28 cellular contexts compared by ENCODE assay signal in genomic region chr6:46961248-46961647, GRCh38. TPM values are rescaled to one million over a fixed set of nuclear protein-coding genes. Genes with fewer than 3 reads are reported as not detected.
"Had no signal": no experiment of that assay in that cellular context is flagged by ENCODE, and none has a peak within 500 bp of the region (broad histone marks: within the 10 kb centered on the region; RNA-seq: fewer than 3 reads in every experiment).

No MANE protein-coding gene starts in this region.

- H3K27ac Mint-ChIP-seq: activated naive CD4-positive, alpha-beta T cell treated with anti-CD3 and anti-CD28 coated beads, Interleukin-2, amount 50 U/mL, for 72 hours; activated T-cell treated with anti-CD3 and anti-CD28 coated beads, Interleukin-2, amount 50 U/mL, for 72 hours; dendritic cell treated with granulocyte-macrophage colony-stimulating factor and Interleukin-4, amounts not matched to agents 40 ng/mL and 50 ng/mL, for 4 days; endodermal cell; naive thymus-derived CD8-positive, alpha-beta T cell; stimulated activated effector memory CD8-positive, alpha-beta T cell treated with anti-CD3 and anti-CD28 coated beads, Interleukin-12 subunit alpha, Interleukin-12 subunit beta, amount 100 ng/mL, for 72 hours had no signal

- H3K27me3 ChIP-seq: pancreas, sigmoid colon, stomach, thyroid gland, upper lobe of left lung had no signal

- H3K27ac ChIP-seq: heart left ventricle, pancreas, prostate gland, sigmoid colon, stomach, thyroid gland, upper lobe of left lung, VCaP had no signal

- ATAC-seq: activated naive CD4-positive, alpha-beta T cell treated with anti-CD3 and anti-CD28 coated beads, Interleukin-2, amount 50 U/mL, for 72 hours; activated T-cell treated with anti-CD3 and anti-CD28 coated beads, Interleukin-2, amount 50 U/mL, for 72 hours; esophagus mucosa; heart left ventricle; naive thymus-derived CD8-positive, alpha-beta T cell; pancreas; stimulated activated effector memory CD8-positive, alpha-beta T cell treated with anti-CD3 and anti-CD28 coated beads, Interleukin-12 subunit alpha, Interleukin-12 subunit beta, amount 100 ng/mL, for 72 hours had no signal

- H3K36me3 Mint-ChIP-seq: activated naive CD4-positive, alpha-beta T cell treated with anti-CD3 and anti-CD28 coated beads, Interleukin-2, amount 50 U/mL, for 72 hours; naive thymus-derived CD8-positive, alpha-beta T cell; stimulated activated effector memory CD8-positive, alpha-beta T cell treated with anti-CD3 and anti-CD28 coated beads, Interleukin-12 subunit alpha, Interleukin-12 subunit beta, amount 100 ng/mL, for 72 hours had no signal

- DNase-seq: activated CD4-positive, alpha-beta T cell treated with anti-CD3 and anti-CD28 coated beads for 4 hours; activated CD4-positive, alpha-beta T cell treated with anti-CD3 and anti-CD28 coated beads, Interleukin-2, amount 50 U/mL, for 4 hours; activated naive CD4-positive, alpha-beta T cell; activated T-cell treated with anti-CD3 and anti-CD28 coated beads for 4 hours; activated T-cell treated with anti-CD3 and anti-CD28 coated beads, Interleukin-2, amount 50 U/mL, for 72 hours; endodermal cell; foreskin fibroblast; heart left ventricle; midbrain; naive thymus-derived CD8-positive, alpha-beta T cell; nucleus accumbens; pancreas; retina; sigmoid colon; small intestine; stimulated activated CD4-positive, alpha-beta T cell treated with anti-CD3 and anti-CD28 coated beads, Interleukin-4, amount 100 ng/mL, for 24 hours; stomach; thyroid gland; upper lobe of left lung had no signal

- H3K9me3 ChIP-seq: heart left ventricle, pancreas, prostate gland, sigmoid colon, stomach, thyroid gland, upper lobe of left lung had no signal

- H3K4me1 ChIP-seq: pancreas, prostate gland, sigmoid colon, stomach, thyroid gland had no signal

- H3K4me3 ChIP-seq: heart left ventricle, pancreas, prostate gland, sigmoid colon, stomach, thyroid gland, upper lobe of left lung had no signal

- H3K9me3 Mint-ChIP-seq: activated naive CD4-positive, alpha-beta T cell treated with anti-CD3 and anti-CD28 coated beads, Interleukin-2, amount 50 U/mL, for 72 hours; activated T-cell treated with anti-CD3 and anti-CD28 coated beads, Interleukin-2, amount 50 U/mL, for 72 hours; central memory CD8-positive, alpha-beta T cell; dendritic cell treated with granulocyte-macrophage colony-stimulating factor and Interleukin-4, amounts not matched to agents 40 ng/mL and 50 ng/mL, for 4 days; endodermal cell; naive thymus-derived CD8-positive, alpha-beta T cell; neural crest cell; stimulated activated effector memory CD8-positive, alpha-beta T cell treated with anti-CD3 and anti-CD28 coated beads, Interleukin-12 subunit alpha, Interleukin-12 subunit beta, amount 100 ng/mL, for 72 hours had no signal

- H3K4me3 Mint-ChIP-seq: activated T-cell treated with anti-CD3 and anti-CD28 coated beads, Interleukin-2, amount 50 U/mL, for 72 hours; central memory CD8-positive, alpha-beta T cell; dendritic cell treated with granulocyte-macrophage colony-stimulating factor and Interleukin-4, amounts not matched to agents 40 ng/mL and 50 ng/mL, for 4 days; endodermal cell; naive thymus-derived CD8-positive, alpha-beta T cell; neural crest cell; stimulated activated effector memory CD8-positive, alpha-beta T cell treated with anti-CD3 and anti-CD28 coated beads, Interleukin-12 subunit alpha, Interleukin-12 subunit beta, amount 100 ng/mL, for 72 hours had no signal

- H3K36me3 ChIP-seq: heart left ventricle, pancreas, prostate gland, sigmoid colon, stomach, thyroid gland, upper lobe of left lung had no signal

- H3K4me1 Mint-ChIP-seq: central memory CD8-positive, alpha-beta T cell; naive thymus-derived CD8-positive, alpha-beta T cell; stimulated activated effector memory CD8-positive, alpha-beta T cell treated with anti-CD3 and anti-CD28 coated beads, Interleukin-12 subunit alpha, Interleukin-12 subunit beta, amount 100 ng/mL, for 72 hours had no signal

RNA-seq across cellular contexts. Expression of gene ADGRF5, which starts 39.5 kb away (rescaled TPM):
- total RNA-seq: activated naive CD4-positive, alpha-beta T cell treated with anti-CD3 and anti-CD28 coated beads, Interleukin-2, amount 50 U/mL, for 72 hours; activated T-cell treated with anti-CD3 and anti-CD28 coated beads, Interleukin-2, amount 50 U/mL, for 72 hours; bronchial epithelial cell; endodermal cell; naive thymus-derived CD8-positive, alpha-beta T cell had no signal
